In the genomic region with DNA sequence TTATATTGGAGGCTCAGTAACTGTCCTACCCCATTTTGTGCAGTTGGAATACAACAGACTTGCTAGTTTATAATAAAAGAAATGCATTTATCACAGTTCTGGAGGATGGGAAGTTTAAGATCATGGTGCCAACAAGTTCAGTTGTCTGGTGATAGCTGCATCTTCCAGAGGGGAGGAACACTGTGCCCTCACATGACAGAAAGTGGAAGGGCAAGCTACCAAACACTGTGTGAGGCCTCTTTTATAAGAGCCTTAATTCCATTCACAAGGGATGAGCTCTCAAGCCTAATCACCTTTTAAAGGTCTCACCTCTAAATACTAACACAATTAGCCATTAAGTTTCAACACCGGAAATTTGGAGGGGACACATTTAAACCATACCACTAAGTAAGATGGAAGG, we compare ENCODE assay signal across 21 cellular contexts.
"Had no signal": no experiment of that assay in that cellular context is flagged by ENCODE, and none has a peak within 500 bp of the region (broad histone marks: within the 10 kb centered on the region; RNA-seq: fewer than 3 reads in every experiment).

No MANE protein-coding gene starts in this region.

- ATAC-seq: effector memory CD8-positive, alpha-beta T cell; naive thymus-derived CD4-positive, alpha-beta T cell had no signal

- H3K4me1 ChIP-seq: ascending aorta, right atrium auricular region, suprapubic skin, tibial artery had no signal

- DNase-seq: activated CD4-positive, alpha-beta T cell treated with anti-CD3 and anti-CD28 coated beads for 4 hours; activated CD4-positive, alpha-beta T cell treated with anti-CD3 and anti-CD28 coated beads, Interleukin-2, amount 50 U/mL, for 4 hours; activated CD8-positive, alpha-beta memory T cell treated with anti-CD3 and anti-CD28 coated beads for 24 hours; activated effector memory CD4-positive, alpha-beta T cell treated with anti-CD3 and anti-CD28 coated beads, Interleukin-2, amount 50 U/mL, for 16 hours; activated naive CD4-positive, alpha-beta T cell treated with anti-CD3 and anti-CD28 coated beads, Interleukin-2, amount 10 ng/mL, durations not matched to agents 7 days and 5 days; activated naive CD8-positive, alpha-beta T cell treated with anti-CD3 and anti-CD28 coated beads, Interleukin-2, amount 10 ng/mL, durations not matched to agents 7 days and 5 days; cortex of kidney; effector memory CD8-positive, alpha-beta T cell; head of caudate nucleus; hypothalamus; midbrain; naive thymus-derived CD4-positive, alpha-beta T cell; stimulated activated CD4-positive, alpha-beta T cell treated with anti-CD3 and anti-CD28 coated beads, Interleukin-15, amount 100 ng/mL, for 24 hours; stimulated activated CD4-positive, alpha-beta T cell treated with anti-CD3 and anti-CD28 coated beads, Interleukin-2, amount 100 ng/mL, for 24 hours; stimulated activated naive CD4-positive, alpha-beta T cell; T-helper 2 cell; tibial artery had no signal

- H3K27me3 ChIP-seq: ascending aorta, right atrium auricular region, suprapubic skin, tibial artery had no signal

- H3K9me3 ChIP-seq: ascending aorta, right atrium auricular region, suprapubic skin, tibial artery had no signal

- FAIRE-seq: endothelial cell of umbilical vein had no signal

- H3K27ac ChIP-seq: ascending aorta, right atrium auricular region, suprapubic skin, tibial artery had no signal

- H3K36me3 ChIP-seq: ascending aorta, right atrium auricular region, suprapubic skin, tibial artery had no signal

- H3K4me3 ChIP-seq: ascending aorta, right atrium auricular region, suprapubic skin, tibial artery had no signal
